ENCODE assay signal across 8 cellular contexts in genomic region chr12:95858451-95859343, GRCh38. TPM values are rescaled to one million over a fixed set of nuclear protein-coding genes. Genes with fewer than 3 reads are reported as not detected.
DNase-seq lines count a peak whose midpoint lies in the region; ATAC-seq, FAIRE-seq and TF ChIP-seq lines count a peak whose summit lies in the region.

SNRPF (plus strand) TSS chr12:95858952; CDS start chr12:95859074, 122 bp downstream.

- TF ChIP-seq CTCF in choroid plexus epithelial cell (conservative IDR thresholded peaks at IDR 0.05; ENCODE audit: low read depth, low read length) (peak; percentile 35), kidney epithelial cell (IDR thresholded peaks at IDR 0.05; ENCODE audit: insufficient read depth, low read length, poor library complexity, severe bottlenecking) (no peak)

- H3K4me3 ChIP-seq in BLaER1 (peak within 1 kb of the TSS; percentile 82), choroid plexus epithelial cell (ENCODE audit: low read depth, low read length) (peak within 1 kb of the TSS; percentile 89), kidney epithelial cell (ENCODE audit: low read depth, low read length) (peak within 1 kb of the TSS; percentile 63)

- H3K9ac ChIP-seq in BLaER1: peak within 1 kb of the TSS; percentile 92

- H4K20me1 ChIP-seq in BLaER1: peaks cover 25% of the 10 kb centered on the region

- peak within 1 kb of the TSS; percentile 91 for H3K4me2 ChIP-seq in BLaER1

- H3K9me3 ChIP-seq in BLaER1: peaks cover 20% of the 10 kb centered on the region

- H3K27me3 ChIP-seq in BLaER1 (peaks cover 8% of the 10 kb centered on the region; the same call in 1 of the 2 replicates), kidney epithelial cell (ENCODE audit: control insufficient read depth, insufficient read depth, low read length) (no peaks in the 10 kb centered on the region)

- peaks cover 16% of the 10 kb centered on the region for H3K4me1 ChIP-seq in BLaER1

- DNase-seq in GM19239 (ENCODE audit: insufficient read length, low spot score): peak; percentile 78
- peak; percentile 92 for DNase-seq in NCI-H510A treated with DMSO at 0.1 percent for 48 hours (lab: John Stamatoyannopoulos, UW)
- peak; percentile 85 to 88 for DNase-seq in activated CD4-positive, alpha-beta T cell treated with anti-CD3 and anti-CD28 coated beads for 24 hours (ENCODE audit: low read depth in 2 of 2)
- peak; percentile 99 for DNase-seq in choroid plexus epithelial cell (ENCODE audit: low read depth)
- DNase-seq in kidney epithelial cell (ENCODE audit: low read depth): peak; percentile 78
- peak; percentile 88 to 89 for DNase-seq in stimulated activated CD4-positive, alpha-beta T cell treated with anti-CD3 and anti-CD28 coated beads, Interleukin-15, amount 100 ng/mL, for 48 hours (ENCODE audit: low read depth in 2 of 2)

- peak; percentile 100 for ATAC-seq in HG03442 (IDR thresholded peaks at IDR 0.05; ENCODE audit: unreplicated experiment)

- peaks cover 33% of the 10 kb centered on the region for H3K36me3 ChIP-seq in BLaER1
- no peaks in the 10 kb centered on the region for H3K36me3 ChIP-seq in kidney epithelial cell (ENCODE audit: control insufficient read depth, insufficient read depth, low read length)

- peak within 1 kb of the TSS; percentile 91 for H3K27ac ChIP-seq in BLaER1

- FAIRE-seq in GM19239 (lab: Jason Lieb, UNC): peak; percentile 100

RNA-seq across cellular contexts. Expression of gene SNRPF, which starts in this region (rescaled TPM):
- total RNA-seq in kidney epithelial cell: 11.8 and 13.6 TPM in 2 replicates

Comparison
In these comparisons a context has a peak if more than half of its experiments do, and no peak if none do; other contexts are left out.
1. Peak in every context shown above with its lines: DNase-seq, ATAC-seq, H3K4me3 ChIP-seq and H3K27ac ChIP-seq.